8 cellular contexts compared by ENCODE assay signal in the genomic region with DNA sequence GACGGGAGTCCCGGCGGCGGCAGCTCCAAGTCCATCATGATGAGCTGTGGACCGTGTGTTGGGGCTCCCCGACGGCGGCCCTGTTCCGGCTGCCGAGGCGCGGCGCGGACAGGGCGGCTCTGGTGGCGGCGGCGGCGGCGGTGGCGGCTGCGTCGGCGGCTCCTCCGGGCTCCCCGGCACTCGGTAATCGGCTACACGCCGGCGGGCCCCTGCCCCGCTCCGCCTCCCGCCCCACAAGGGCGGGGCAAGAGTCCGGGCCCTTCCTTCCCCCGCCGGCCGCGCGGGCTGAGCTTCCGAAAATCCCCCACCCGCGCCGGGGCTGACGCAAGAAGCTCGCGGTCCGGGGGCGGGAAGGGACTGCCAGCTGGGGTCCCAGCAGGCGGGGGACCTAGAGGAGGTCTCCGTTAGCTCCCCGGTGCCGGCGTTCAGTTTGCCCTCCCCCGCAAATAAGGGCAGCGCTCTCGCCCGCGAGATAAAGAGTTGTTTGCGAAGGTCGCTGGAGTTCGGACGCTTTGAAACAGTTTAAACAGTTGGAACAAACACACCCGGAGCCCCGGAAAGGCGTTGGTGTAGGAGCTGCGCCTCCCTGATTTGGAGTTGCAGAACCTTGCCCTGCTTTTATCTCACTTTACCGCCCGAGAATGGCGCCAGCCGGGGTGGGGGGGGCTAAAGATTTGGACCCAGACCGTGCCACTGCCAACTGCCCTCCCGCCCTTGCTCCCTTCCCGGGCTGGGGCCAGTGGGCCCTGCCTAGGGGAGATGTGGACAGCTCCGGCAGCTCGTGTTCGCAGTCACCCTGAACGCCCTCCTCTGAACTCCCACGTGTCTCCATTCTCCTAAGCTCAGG. TPM values are rescaled to one million over a fixed set of nuclear protein-coding genes. Genes with fewer than 3 reads are reported as not detected.
A peak's percentile ranks its signal among the peaks of the same experiment; 100 is the strongest.
DNase-seq lines count a peak whose midpoint lies in the region; ATAC-seq, FAIRE-seq and TF ChIP-seq lines count a peak whose summit lies in the region.

A gene (minus strand): TSS at position 189 of the 847 bp plus-strand sequence. CDS start 151 bp downstream, at position 38.

- no peaks in the 10 kb centered on the region for H3K9me3 ChIP-seq in keratinocyte (ENCODE audit: control insufficient read depth, low read depth, low read length)

- H3K36me3 ChIP-seq in keratinocyte (ENCODE audit: control insufficient read depth in 2 of 2, extremely low read depth in 1 of 2, insufficient read depth in 2 of 2, low read length in 2 of 2), result peaks cover 2 to 12% of the 10 kb centered on the region in 2 experiments

- peaks cover 54% of the 10 kb centered on the region for H3K4me1 ChIP-seq in keratinocyte (ENCODE audit: control insufficient read depth, extremely low read depth, insufficient read depth, low read length)

- DNase-seq in AG20443 (ENCODE audit: low spot score), result peak; percentile 95
- DNase-seq in NCI-H460 (ENCODE audit: extremely low read depth, low read depth), result peak; percentile 85
- peak; percentile 93 for DNase-seq in activated CD4-positive, alpha-beta T cell treated with anti-CD3 and anti-CD28 coated beads for 1 hour
- peak; percentile 76 for DNase-seq in cerebellar cortex (ENCODE audit: low spot score)
- no peak for DNase-seq in keratinocyte (ENCODE audit: low read depth, low spot score)
- DNase-seq in stimulated activated CD4-positive, alpha-beta T cell treated with anti-CD3 and anti-CD28 coated beads, Interleukin-12 subunit alpha, Interleukin-12 subunit beta, amount 100 ng/mL, for 48 hours (ENCODE audit: low read depth in 2 of 3, low spot score in 1 of 3), result peak; percentile 88 to 91 (median 90)

- ATAC-seq in GM19043 (IDR thresholded peaks at IDR 0.05; ENCODE audit: low read depth, unreplicated experiment) (peak; percentile 48), HG03342 (IDR thresholded peaks at IDR 0.05; ENCODE audit: unreplicated experiment) (peak; percentile 62)

- dilution Hi-C loops in keratinocyte (cut with MboI; ENCODE audit: extremely low pct_ligation_motif_present, low sequenced_read_pairs), result no loop called here

- H3K9ac ChIP-seq in keratinocyte (ENCODE audit: control insufficient read depth, extremely low read depth, insufficient read depth, low read length), result peak within 1 kb of the TSS; percentile 97

- H3K79me2 ChIP-seq in keratinocyte (ENCODE audit: control insufficient read depth, insufficient read depth, low read length), result peaks cover 46% of the 10 kb centered on the region

- H3K4me3 ChIP-seq in keratinocyte (ENCODE audit: control insufficient read depth in 2 of 3, extremely low read depth in 1 of 3, insufficient read depth in 2 of 3, low read depth in 1 of 3, low read length in 3 of 3), result peak within 1 kb of the TSS; percentile 88 to 99 (median 92)

- peaks cover 13% of the 10 kb centered on the region for H4K20me1 ChIP-seq in keratinocyte (ENCODE audit: control insufficient read depth, extremely low read depth, insufficient read depth, low read length)

- peak within 1 kb of the TSS; percentile 100 for H3K4me2 ChIP-seq in keratinocyte (ENCODE audit: control insufficient read depth, extremely low read depth, insufficient read depth, low read depth, low read length)

- H3K9me1 ChIP-seq in keratinocyte (ENCODE audit: control insufficient read depth, extremely low read depth, insufficient read depth, low read length), result peaks cover 2% of the 10 kb centered on the region

- H3K27ac ChIP-seq in keratinocyte (ENCODE audit: control insufficient read depth, insufficient read depth, low read length), result peak within 1 kb of the TSS; percentile 99

- FAIRE-seq in keratinocyte (lab: Jason Lieb, UNC), result no peak

- peak within 1 kb of the TSS; percentile 92 for H2AFZ ChIP-seq in keratinocyte (ENCODE audit: control insufficient read depth, low read length)

- H3K27me3 ChIP-seq in keratinocyte (ENCODE audit: control insufficient read depth, extremely low read depth, insufficient read depth, low read length), result no peaks in the 10 kb centered on the region

- TF ChIP-seq CTCF in keratinocyte (optimal IDR thresholded peaks at IDR 0.05 in 1 of 3, IDR thresholded peaks at IDR 0.05 in 1 of 3, conservative IDR thresholded peaks at IDR 0.05 in 1 of 3; ENCODE audit: extremely low read depth in 1 of 3, insufficient read depth in 2 of 3, low read length in 3 of 3), result no peak

RNA-seq across cellular contexts. Expression of the gene that starts here (rescaled TPM):
- total RNA-seq in NCI-H460 (2014; rRNA removed; shearing (Covaris generic)), result 96.5 and 97.3 TPM in 2 replicates
- polyA plus RNA-seq in NCI-H460 (2014; cell fraction: nucleus; rRNA removed), result 39.0 and 50.6 TPM in 2 replicates
- 148 to 209 TPM (median 177 TPM) in 3 replicates for polyA plus RNA-seq in keratinocyte
- polyA plus RNA-seq in keratinocyte (2011; ENCODE audit: low read depth), result 270 TPM
- 125 and 255 TPM in 2 replicates for polyA plus RNA-seq in keratinocyte (2011; cell fraction: cytosol; rRNA removed)
- polyA plus RNA-seq in keratinocyte (2011; cell fraction: nucleus; rRNA removed), result 188 and 209 TPM in 2 replicates
- 73.8 and 149 TPM in 2 replicates for polyA plus RNA-seq in keratinocyte (2012; ENCODE audit: low replicate concordance)
- 111 to 217 TPM (median 195 TPM) in 3 replicates for polyA minus RNA-seq in keratinocyte
- 156 TPM for polyA minus RNA-seq in keratinocyte (2011; cell fraction: cytosol; rRNA and poly(A)+ RNA removed)
- polyA minus RNA-seq in keratinocyte (2011; cell fraction: nucleus; rRNA and poly(A)+ RNA removed), result 72.8 and 148 TPM in 2 replicates
